In the genomic region with DNA sequence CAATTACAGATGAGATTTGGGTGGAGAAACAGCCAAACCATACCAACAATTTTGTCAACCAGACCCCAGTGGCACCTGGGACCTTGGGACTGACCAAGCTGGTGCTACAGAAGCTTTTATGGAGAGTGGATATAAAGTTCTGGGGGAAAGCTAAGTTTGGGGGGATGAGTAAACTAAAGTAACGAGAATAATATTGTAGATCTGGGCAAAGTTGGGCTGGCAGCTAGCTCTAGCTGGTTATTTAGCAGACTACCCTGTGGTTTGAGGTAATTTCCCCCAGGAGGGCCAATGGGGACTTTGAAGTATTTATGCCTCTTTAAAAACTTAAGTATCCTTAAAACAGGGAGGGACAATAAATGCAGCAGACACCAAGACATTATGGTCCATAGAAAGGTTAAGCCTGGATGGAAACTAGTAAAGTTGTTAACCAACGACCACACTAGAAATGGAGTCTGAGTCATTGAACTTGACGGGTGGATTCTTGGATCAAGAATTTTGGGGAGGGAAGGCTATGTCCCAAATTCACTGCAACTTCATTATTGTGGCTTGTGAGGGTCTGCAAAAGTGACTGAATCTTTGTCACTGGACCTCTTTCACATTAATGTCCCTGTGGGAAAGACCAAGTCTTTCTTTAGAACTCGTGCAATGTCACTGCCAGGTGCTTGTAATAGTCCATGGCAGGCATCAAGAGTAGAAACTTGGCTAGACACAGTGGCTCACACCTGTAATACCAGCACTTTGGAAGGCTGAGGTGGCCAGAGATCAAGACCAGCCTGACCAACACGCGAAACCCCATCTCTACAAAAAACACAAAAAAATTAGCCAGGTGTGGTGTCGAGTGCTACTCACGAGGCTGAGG, we compare ENCODE assay signal across 17 cellular contexts. TPM values are rescaled to one million over a fixed set of nuclear protein-coding genes. Genes with fewer than 3 reads are reported as not detected.
A peak's percentile ranks its signal among the peaks of the same experiment; 100 is the strongest.
DNase-seq lines count a peak whose midpoint lies in the region; ATAC-seq lines count a peak whose summit lies in the region.
"Had no signal": no experiment of that assay in that cellular context is flagged by ENCODE, and none has a peak within 500 bp of the region (broad histone marks: within the 10 kb centered on the region; RNA-seq: fewer than 3 reads in every experiment).

No MANE protein-coding gene starts in this region.

- H3K4me1 ChIP-seq in CD4-positive, alpha-beta memory T cell (ENCODE audit: insufficient read depth, low read length) = no peaks in the 10 kb centered on the region
- H3K4me1 ChIP-seq: tibial nerve had no signal

- POLR2A ChIA-PET in CD4-positive, alpha-beta memory T cell (lab: Charles Lee; ENCODE audit: partially characterized antibody) = interaction anchor here (1.3 to 1.9 kb wide), 4 partner anchors 10 to 180 kb away, joined by 4 to 6 read pairs (median 5); a partner anchor contains a TSS

- no peak overlapping the region for H3K4me3 ChIP-seq in CD4-positive, alpha-beta memory T cell (ENCODE audit: low read length in 2 of 2)
- H3K4me3 ChIP-seq: coronary artery, esophagus muscularis mucosa, heart left ventricle, tibial nerve had no signal

- no peak for ATAC-seq in activated T-helper 17 cell treated with anti-CD3 and anti-CD28 coated beads, Interleukin-2, amount 50 U/mL, for 72 hours (replicated peaks)
- ATAC-seq in naive B cell (ENCODE audit: low read depth in 2 of 2) (no peak), HG03439 (IDR thresholded peaks at IDR 0.05; ENCODE audit: unreplicated experiment) (no peak), HG03432 (IDR thresholded peaks at IDR 0.05; ENCODE audit: unreplicated experiment) (no peak)

- peaks cover 26 to 40% of the 10 kb centered on the region in 2 donors for H3K36me3 Mint-ChIP-seq in CD4-positive, alpha-beta memory T cell
- peaks cover 73% of the 10 kb centered on the region for H3K36me3 Mint-ChIP-seq in activated T-helper 17 cell treated with anti-CD3 and anti-CD28 coated beads, Interleukin-2, amount 50 U/mL, for 72 hours (ENCODE audit: low read depth)
- peaks cover 10 to 12% of the 10 kb centered on the region in 2 donors for H3K36me3 Mint-ChIP-seq in naive B cell

- CTCF ChIA-PET in CD4-positive, alpha-beta memory T cell (lab: Charles Lee; ENCODE audit: partially characterized antibody) = interaction anchor here (0.8 to 1.4 kb wide), 2 partner anchors 16 to 100 kb away, joined by 3 read pairs; no protein-coding TSS in a partner anchor

- H3K27ac ChIP-seq in CD4-positive, alpha-beta memory T cell (ENCODE audit: low read depth, low read length) = no peak overlapping the region
- H3K27ac ChIP-seq: coronary artery, esophagus muscularis mucosa, heart left ventricle, tibial nerve had no signal

- H3K27ac Mint-ChIP-seq in CD4-positive, alpha-beta memory T cell = peak overlapping the region in 4 of 7 donors; percentile 30 to 75 (median 54)
- peak overlapping the region; percentile 64 for H3K27ac Mint-ChIP-seq in activated T-helper 17 cell treated with anti-CD3 and anti-CD28 coated beads, Interleukin-2, amount 50 U/mL, for 72 hours
- peak overlapping the region in 4 of 6 donors; percentile 38 to 79 (median 56) for H3K27ac Mint-ChIP-seq in naive B cell

- H3K4me3 Mint-ChIP-seq in CD4-positive, alpha-beta memory T cell = no peak overlapping the region
- no peak overlapping the region for H3K4me3 Mint-ChIP-seq in activated T-helper 17 cell treated with anti-CD3 and anti-CD28 coated beads, Interleukin-2, amount 50 U/mL, for 72 hours
- peak overlapping the region in 1 of 8 donors; percentile 8 for H3K4me3 Mint-ChIP-seq in naive B cell

- intact Hi-C loops in CD4-positive, alpha-beta memory T cell (cut with micrococcal nuclease) = no loop called here

- peaks cover 17% of the 10 kb centered on the region for H3K36me3 ChIP-seq in CD4-positive, alpha-beta memory T cell (ENCODE audit: insufficient read depth, low read length)

- H3K9me3 ChIP-seq in CD4-positive, alpha-beta memory T cell (ENCODE audit: control insufficient read depth in 1 of 2, low read length in 2 of 2) = no peaks in the 10 kb centered on the region
- H3K9me3 ChIP-seq: esophagus muscularis mucosa, heart left ventricle, tibial nerve had no signal

- H3K27me3 ChIP-seq in CD4-positive, alpha-beta memory T cell (ENCODE audit: insufficient read depth, low read length) = no peaks in the 10 kb centered on the region
- H3K27me3 ChIP-seq: esophagus muscularis mucosa, heart left ventricle, tibial nerve had no signal

- H3K9me3 Mint-ChIP-seq in CD4-positive, alpha-beta memory T cell = peaks cover 0 to 2% (median 0%) of the 10 kb centered on the region in 8 donors
- H3K9me3 Mint-ChIP-seq in activated T-helper 17 cell treated with anti-CD3 and anti-CD28 coated beads, Interleukin-2, amount 50 U/mL, for 72 hours = no peaks in the 10 kb centered on the region
- no peaks in the 10 kb centered on the region for H3K9me3 Mint-ChIP-seq in naive B cell

- peaks cover 15 to 27% (median 18%) of the 10 kb centered on the region in 4 donors for H3K4me1 Mint-ChIP-seq in CD4-positive, alpha-beta memory T cell
- H3K4me1 Mint-ChIP-seq in activated T-helper 17 cell treated with anti-CD3 and anti-CD28 coated beads, Interleukin-2, amount 50 U/mL, for 72 hours = peaks cover 24% of the 10 kb centered on the region
- H3K4me1 Mint-ChIP-seq in naive B cell = peaks cover 0 to 21% (median 7%) of the 10 kb centered on the region in 3 donors

- H3K27me3 Mint-ChIP-seq in CD4-positive, alpha-beta memory T cell = no peaks in the 10 kb centered on the region
- no peaks in the 10 kb centered on the region for H3K27me3 Mint-ChIP-seq in activated T-helper 17 cell treated with anti-CD3 and anti-CD28 coated beads, Interleukin-2, amount 50 U/mL, for 72 hours
- H3K27me3 Mint-ChIP-seq in naive B cell = no peaks in the 10 kb centered on the region

- no peak for DNase-seq in CD4-positive, alpha-beta memory T cell
- DNase-seq in DMS79 treated with DMSO at 0.1 percent for 48 hours (lab: John Stamatoyannopoulos, UW) (peak; percentile 87), naive B cell (no peak), NCI-H774 (lab: John Stamatoyannopoulos, UW) (no peak), NCI-H2081 treated with DMSO at 0.1 percent for 48 hours (lab: John Stamatoyannopoulos, UW) (no peak)
- DNase-seq: activated CD8-positive, alpha-beta memory T cell treated with anti-CD3 and anti-CD28 coated beads, Interleukin-2, amount 50 U/mL, for 4 hours; C1 segment of cervical spinal cord; heart left ventricle; NCI-H1092 treated with DMSO at 0.1 percent for 48 hours had no signal

RNA-seq across cellular contexts. Expression of a gene that starts 48.5 kb away (rescaled TPM):
- not detected for total RNA-seq in CD4-positive, alpha-beta memory T cell
- not detected for polyA plus RNA-seq in CD4-positive, alpha-beta memory T cell
- not detected for total RNA-seq in activated T-helper 17 cell treated with anti-CD3 and anti-CD28 coated beads, Interleukin-2, amount 50 U/mL, for 72 hours
- polyA plus RNA-seq in naive B cell (ENCODE audit: low read depth in 6 of 6) = not detected
- total RNA-seq: esophagus muscularis mucosa, heart left ventricle, kidney epithelial cell, renal cortical epithelial cell had no signal
- polyA plus RNA-seq: heart left ventricle had no signal
